ENCODE assay signal across 19 cellular contexts in the genomic region with DNA sequence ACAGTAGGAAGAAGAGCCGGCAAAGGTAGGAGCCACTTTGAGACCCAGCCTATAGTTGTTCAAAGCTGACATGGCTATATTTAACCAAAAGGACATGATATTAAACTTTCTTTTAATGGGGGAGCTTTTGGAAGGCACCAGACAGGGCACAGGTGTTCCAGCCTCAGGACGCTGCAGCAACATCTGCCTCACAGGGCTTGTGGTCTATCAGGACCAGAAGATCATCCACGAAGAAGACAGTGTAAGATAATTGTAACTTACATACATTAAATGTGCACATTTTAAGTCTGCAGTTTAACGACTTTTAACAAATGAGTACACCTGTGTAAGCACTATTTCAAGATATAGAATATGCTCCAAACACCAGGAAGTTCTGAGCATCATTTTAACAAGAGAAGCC.
"Had no signal": no experiment of that assay in that cellular context is flagged by ENCODE, and none has a peak within 500 bp of the region (broad histone marks: within the 10 kb centered on the region; RNA-seq: fewer than 3 reads in every experiment).

No MANE protein-coding gene starts in this region.

- H3K9me3 Mint-ChIP-seq: mesothelial cell of epicardium had no signal

- H3K9me3 ChIP-seq: esophagus muscularis mucosa, gastroesophageal sphincter, heart left ventricle, left lung, lower lobe of right lung, mucosa of descending colon had no signal

- H3K4me2 ChIP-seq: hepatocyte had no signal

- H3K79me2 ChIP-seq: hepatocyte had no signal

- H3K4me1 ChIP-seq: foreskin keratinocyte, left lung, lower lobe of right lung had no signal

- H3K27me3 ChIP-seq: heart left ventricle, left lung had no signal

- H2AFZ ChIP-seq: hepatocyte had no signal

- H3K27ac Mint-ChIP-seq: mesothelial cell of epicardium had no signal

- H3K36me3 Mint-ChIP-seq: mesothelial cell of epicardium had no signal

- H3K4me3 ChIP-seq: coronary artery, dorsolateral prefrontal cortex, esophagus muscularis mucosa, gastroesophageal sphincter, heart left ventricle, hepatocyte, left lung, lower lobe of right lung, mucosa of descending colon had no signal

- H3K36me3 ChIP-seq: esophagus muscularis mucosa, gastroesophageal sphincter, heart left ventricle, left lung, lower lobe of right lung had no signal

- H3K27ac ChIP-seq: coronary artery, dorsolateral prefrontal cortex, esophagus muscularis mucosa, foreskin keratinocyte, gastroesophageal sphincter, heart left ventricle, hepatocyte, left lung, lower lobe of right lung had no signal

- DNase-seq: dermis blood vessel endothelial cell; dorsolateral prefrontal cortex; effector CD4-positive, alpha-beta T cell; effector memory CD4-positive, alpha-beta T cell; foreskin keratinocyte; heart left ventricle; kidney; kidney glomerular epithelial cell; left colon; left lung; left ventricle myocardium superior; lower lobe of right lung; mesenchymal stem cell; mucosa of descending colon had no signal

- H3K4me3 Mint-ChIP-seq: mesothelial cell of epicardium had no signal

- ATAC-seq: foreskin keratinocyte, gastroesophageal sphincter, heart left ventricle, left colon, left lung, left ventricle myocardium superior, lower lobe of right lung, mucosa of descending colon had no signal
